Comparison of ENCODE assay signal across 19 cellular contexts in the genomic region with DNA sequence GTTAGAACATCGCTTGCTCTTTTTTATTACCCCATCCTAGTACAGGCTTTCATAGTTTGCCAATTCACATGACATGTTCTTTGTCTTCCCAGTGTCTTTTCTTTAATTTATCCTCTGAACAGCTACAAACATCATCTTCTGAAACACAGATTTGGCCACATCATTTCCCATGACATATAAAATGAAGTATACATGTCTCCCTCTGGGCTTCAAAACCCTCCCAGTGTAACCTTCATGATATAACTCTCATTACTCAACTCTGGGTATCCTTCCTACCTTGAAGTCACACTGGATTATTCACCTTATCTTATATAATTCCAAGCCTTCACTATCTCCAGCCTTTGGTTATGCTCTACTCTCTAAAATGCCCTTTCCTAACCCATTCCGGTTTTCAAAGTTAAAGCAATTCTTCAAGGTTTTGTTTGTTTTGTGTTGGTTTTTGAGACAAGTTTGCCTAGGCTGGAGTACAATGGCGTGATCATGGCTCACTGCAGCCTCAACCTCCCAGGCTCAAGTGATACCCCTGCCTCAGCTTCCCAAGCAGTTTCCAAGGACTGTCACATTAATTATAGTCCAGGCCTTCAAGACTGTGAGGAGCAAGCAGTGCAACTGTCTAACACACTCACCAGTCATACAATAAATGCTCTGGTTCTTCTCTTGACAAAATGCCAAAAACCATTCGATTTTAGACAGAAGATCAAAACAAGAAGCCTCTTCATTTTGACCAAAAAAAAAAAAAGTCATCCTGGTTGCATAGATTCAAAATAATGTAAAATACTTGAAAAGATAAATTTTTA. TPM values are rescaled to one million over a fixed set of nuclear protein-coding genes. Genes with fewer than 3 reads are reported as not detected.
DNase-seq lines count a peak whose midpoint lies in the region; ATAC-seq, FAIRE-seq and TF ChIP-seq lines count a peak whose summit lies in the region.
"Had no signal": no experiment of that assay in that cellular context is flagged by ENCODE, and none has a peak within 500 bp of the region (broad histone marks: within the 10 kb centered on the region; RNA-seq: fewer than 3 reads in every experiment).

No MANE protein-coding gene starts in this region.

- peaks cover 4 to 40% (median 27%) of the 10 kb centered on the region in 4 donors for H3K4me1 ChIP-seq in esophagus muscularis mucosa
- no peaks in the 10 kb centered on the region for H3K4me1 ChIP-seq in heart left ventricle
- H3K4me1 ChIP-seq: psoas muscle, upper lobe of right lung had no signal

- H3K27ac Mint-ChIP-seq in endothelial cell (ENCODE audit: unreplicated experiment) = no peak overlapping the region

- H3K9me3 ChIP-seq in esophagus muscularis mucosa (no peaks in the 10 kb centered on the region), heart left ventricle (no peaks in the 10 kb centered on the region)
- H3K9me3 ChIP-seq: psoas muscle, upper lobe of right lung had no signal

- intact Hi-C loops in esophagus muscularis mucosa (cut with DNase I) = loop anchor here (5.0 kb wide), 1 partner anchor 104 kb away; no protein-coding TSS in a partner anchor
- intact Hi-C loops in heart left ventricle (cut with DNase I) = no loop called here

- H3K36me3 ChIP-seq in esophagus muscularis mucosa = no peaks in the 10 kb centered on the region
- H3K36me3 ChIP-seq in heart left ventricle = no peaks in the 10 kb centered on the region
- H3K36me3 ChIP-seq: upper lobe of right lung had no signal

- no peaks in the 10 kb centered on the region for H3K9me3 Mint-ChIP-seq in endothelial cell (ENCODE audit: unreplicated experiment)

- ATAC-seq in GM19463 (IDR thresholded peaks at IDR 0.05; ENCODE audit: unreplicated experiment) (peak; percentile 8), HG03095 (IDR thresholded peaks at IDR 0.05; ENCODE audit: unreplicated experiment) (peak; percentile 13), heart left ventricle (no peak)
- ATAC-seq: psoas muscle had no signal

- TF ChIP-seq POLR2A in esophagus muscularis mucosa (IDR thresholded peaks at IDR 0.05; ENCODE audit: low read depth) (no peak), heart left ventricle (IDR thresholded peaks at IDR 0.05) (no peak)

- H3K4me3 ChIP-seq in esophagus muscularis mucosa (no peak overlapping the region), heart left ventricle (no peak overlapping the region)
- H3K4me3 ChIP-seq: psoas muscle, upper lobe of right lung had no signal

- TF ChIP-seq EP300 in esophagus muscularis mucosa (IDR thresholded peaks at IDR 0.05) = no peak

- H3K27ac ChIP-seq in esophagus muscularis mucosa (replicated peaks in 1 of 4) = peak overlapping the region; percentile 75 to 84 (median 82)
- H3K27ac ChIP-seq in heart left ventricle = peak overlapping the region in 1 of 12 donors; percentile 71
- H3K27ac ChIP-seq: psoas muscle, upper lobe of right lung had no signal

- no peaks in the 10 kb centered on the region for H3K4me1 Mint-ChIP-seq in endothelial cell (ENCODE audit: unreplicated experiment)

- no peaks in the 10 kb centered on the region for H3K36me3 Mint-ChIP-seq in endothelial cell (ENCODE audit: low read depth, unreplicated experiment)

- no peak overlapping the region for H3K4me3 Mint-ChIP-seq in endothelial cell (ENCODE audit: unreplicated experiment)

- no peak for DNase-seq in GM18507 (ENCODE audit: extremely low spot score, insufficient read length, low read depth)
- no peak for DNase-seq in esophagus muscularis mucosa (ENCODE audit: extremely low spot score)
- no peak for DNase-seq in NCI-H524 treated with DMSO at 0.1 percent for 48 hours (lab: John Stamatoyannopoulos, UW)
- DNase-seq in heart left ventricle = no peak
- DNase-seq in endothelial cell (ENCODE audit: low spot score) = no peak
- DNase-seq in COR-L47 (lab: John Stamatoyannopoulos, UW) = no peak
- DNase-seq: activated CD4-positive, alpha-beta T cell treated with anti-CD3 and anti-CD28 coated beads, Interleukin-2, amount 50 U/mL, for 4 hours; aorta; cortex of kidney; NCI-H2029 treated with DMSO at 0.1 percent for 48 hours; NK-92 treated with Interleukin-12 subunit alpha and Interleukin-12 subunit beta, amount 100 ng/mL, for 24 hours; psoas muscle; stimulated activated CD4-positive, alpha-beta T cell treated with anti-CD3 and anti-CD28 coated beads, Interleukin-2, amount 100 ng/mL, for 24 hours; T1000; upper lobe of right lung had no signal

- 78% methylated on average over 4 of the region's 4 CpGs for WGBS in esophagus muscularis mucosa
- 85 to 90% (median 88%) methylated on average over 4 of the region's 4 CpGs for WGBS in heart left ventricle, 4 donors

- H3K27me3 Mint-ChIP-seq in endothelial cell (ENCODE audit: unreplicated experiment) = no peaks in the 10 kb centered on the region

- FAIRE-seq in GM18507 (lab: Jason Lieb, UNC) = peak; percentile 55

- H3K27me3 ChIP-seq in esophagus muscularis mucosa (no peaks in the 10 kb centered on the region), heart left ventricle (no peaks in the 10 kb centered on the region)
- H3K27me3 ChIP-seq: upper lobe of right lung had no signal

- no peak for TF ChIP-seq CTCF in esophagus muscularis mucosa (IDR thresholded peaks at IDR 0.05)
- no peak for TF ChIP-seq CTCF in heart left ventricle (IDR thresholded peaks at IDR 0.05)
- no peak for TF ChIP-seq CTCF in endothelial cell (IDR thresholded peaks at IDR 0.05; ENCODE audit: unreplicated experiment)

RNA-seq across cellular contexts. Expression of a gene that starts 5.8 kb away (rescaled TPM):
- total RNA-seq in esophagus muscularis mucosa = 10 to 100 TPM in 3 of 4 donors, 1 to 10 TPM in 1; 6.1 to 27.7 (median 12.5) TPM
- 10 to 100 TPM in 1 of 9 donors, 1 to 10 TPM in 3, under 1 TPM in 4, not detected in 1; 0.28 to 20.4 (median 0.98) TPM for total RNA-seq in heart left ventricle
- 1 to 10 TPM in 1 of 2 donors, under 1 TPM in 1; 0.91 to 6.3 TPM for polyA plus RNA-seq in heart left ventricle
- total RNA-seq in endothelial cell (ENCODE audit: unreplicated experiment) = not detected
- total RNA-seq: M059J had no signal

RNA-seq across cellular contexts. Expression of a gene that starts 54.6 kb away (rescaled TPM):
- total RNA-seq in esophagus muscularis mucosa = 1 to 10 TPM in 3 of 4 donors, not detected in 1; 1.0 to 4.3 (median 2.5) TPM
- total RNA-seq in heart left ventricle = under 1 TPM in 3 of 9 donors, not detected in 6; 0.17 to 0.45 (median 0.19) TPM
- polyA plus RNA-seq in heart left ventricle = not detected
- not detected for total RNA-seq in endothelial cell (ENCODE audit: unreplicated experiment)
- total RNA-seq: esophagus mucosa had no signal

Comparison
In these comparisons a context has a peak if more than half of its experiments do, and no peak if none do; other contexts are left out.
1. ATAC-seq: peak in GM19463 (single experiment) and HG03095 (single experiment); none in heart left ventricle (0 of 4).